Comparison of ENCODE assay signal across 20 cellular contexts in the genomic region with DNA sequence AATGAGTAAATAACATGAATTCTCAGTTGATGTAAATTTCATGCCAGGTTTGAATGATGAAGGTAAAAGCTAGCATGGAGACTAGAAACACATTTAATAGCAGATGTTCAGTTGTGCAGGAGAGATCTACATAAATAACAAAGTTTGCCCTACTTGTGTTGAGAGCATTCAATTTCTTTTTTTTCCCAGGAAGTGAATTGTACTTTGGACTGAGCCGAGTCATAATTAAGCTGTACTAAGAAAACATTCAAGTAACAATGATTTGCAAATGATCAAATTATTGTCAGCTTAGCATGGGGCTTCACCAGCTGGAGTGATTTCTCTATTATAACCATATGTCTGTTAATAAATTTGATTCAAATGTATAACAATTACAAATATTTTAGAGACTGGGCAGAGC.
"Had no signal": no experiment of that assay in that cellular context is flagged by ENCODE, and none has a peak within 500 bp of the region (broad histone marks: within the 10 kb centered on the region; RNA-seq: fewer than 3 reads in every experiment).

No MANE protein-coding gene starts in this region.

- H3K4me1 ChIP-seq: gastrocnemius medialis, prostate gland had no signal

- H3K27ac ChIP-seq: gastrocnemius medialis, left ventricle myocardium inferior, prostate gland, spleen, thyroid gland had no signal

- H3K36me3 ChIP-seq: gastrocnemius medialis, left ventricle myocardium inferior, prostate gland, spleen, thyroid gland had no signal

- FAIRE-seq: bronchial epithelial cell, keratinocyte, TTC549 had no signal

- H3K9me3 ChIP-seq: gastrocnemius medialis, left ventricle myocardium inferior, prostate gland, spleen, thyroid gland had no signal

- H3K4me3 ChIP-seq: gastrocnemius medialis, left ventricle myocardium inferior, prostate gland, spleen, thyroid gland had no signal

- ATAC-seq: activated T-cell treated with anti-CD3 and anti-CD28 coated beads, Interleukin-2, amount 50 U/mL, for 72 hours; esophagus mucosa; gastrocnemius medialis; sciatic nerve had no signal

- H3K27me3 ChIP-seq: gastrocnemius medialis, spleen, thyroid gland had no signal

- DNase-seq: activated CD4-positive, alpha-beta T cell treated with anti-CD3 and anti-CD28 coated beads, Interleukin-2, amount 50 U/mL, for 4 hours; activated gamma-delta T cell treated with Interleukin-2 at 50 U/mL for 16 hours; activated T-cell treated with anti-CD3 and anti-CD28 coated beads, Interleukin-2, amount 50 U/mL, for 72 hours; cerebellar nuclear complex; cortex of kidney; effector CD4-positive, alpha-beta T cell; gastrocnemius medialis; head of caudate nucleus; left ventricle myocardium inferior; mammary epithelial cell; midbrain; spleen; stimulated activated naive CD4-positive, alpha-beta T cell; thyroid gland had no signal
